In genomic region chr4:88659061-88659889, GRCh38 we compare ENCODE assay signal across 9 cellular contexts. TPM values are rescaled to one million over a fixed set of nuclear protein-coding genes. Genes with fewer than 3 reads are reported as not detected.
DNase-seq lines count a peak whose midpoint lies in the region; ATAC-seq and TF ChIP-seq lines count a peak whose summit lies in the region.
"Had no signal": no experiment of that assay in that cellular context is flagged by ENCODE, and none has a peak within 500 bp of the region (broad histone marks: within the 10 kb centered on the region; RNA-seq: fewer than 3 reads in every experiment).

No MANE protein-coding gene starts in this region.

- no peaks in the 10 kb centered on the region for H3K9me3 Mint-ChIP-seq in H9
- no peaks in the 10 kb centered on the region for H3K9me3 Mint-ChIP-seq in activated B cell treated with CpG ODN at 0.5 μM for 24 hours
- H3K9me3 Mint-ChIP-seq: T-helper 1 cell treated with Interleukin-12 subunit alpha and Interleukin-12 subunit beta and Interleukin-4 antibody, amounts not matched to agents 30 μg/mL and 1 μg/mL, for 36 hours had no signal

- H2AK5ac ChIP-seq in H9 (ENCODE audit: insufficient read length, low read length) = no peak overlapping the region

- H3K4me1 ChIP-seq in H9 (ENCODE audit: insufficient read depth, low read length) (no peaks in the 10 kb centered on the region), aorta (ENCODE audit: control insufficient read depth in 1 of 2, insufficient read depth in 2 of 2, low read length in 2 of 2) (peaks cover 0 to 3% of the 10 kb centered on the region in 2 donors)

- POLR2A ChIA-PET in activated B cell treated with CpG ODN at 0.5 μM for 24 hours (lab: Charles Lee) = no interaction called here

- H2BK20ac ChIP-seq in H9 (ENCODE audit: low read depth, low read length, poor library complexity, severe bottlenecking) = no peak overlapping the region

- no peak overlapping the region for H2BK120ac ChIP-seq in H9 (ENCODE audit: low read depth, low read length, poor library complexity, severe bottlenecking)

- H3K4me3 Mint-ChIP-seq in H9 (no peak overlapping the region), activated B cell treated with CpG ODN at 0.5 μM for 24 hours (no peak overlapping the region)
- H3K4me3 Mint-ChIP-seq: T-helper 1 cell treated with Interleukin-12 subunit alpha and Interleukin-12 subunit beta and Interleukin-4 antibody, amounts not matched to agents 30 μg/mL and 1 μg/mL, for 36 hours had no signal

- intact Hi-C loops in activated B cell treated with CpG ODN at 0.5 μM for 24 hours (cut with micrococcal nuclease) (loop anchor here (1.0 kb wide), 2 partner anchors 120 to 133 kb away; no protein-coding TSS in a partner anchor), aorta (cut with DNase I) (loop anchor here (2.0 to 5.0 kb wide), 4 partner anchors 47 to 132 kb away; partner anchors contain the start of gene HERC3 (in 2 of the 2))

- H3K4me2 ChIP-seq in H9 (ENCODE audit: insufficient read depth, insufficient read length, low read length) = no peak overlapping the region

- H2BK5ac ChIP-seq in H9 (ENCODE audit: insufficient read length, low read length) = no peak overlapping the region

- H3K27me3 Mint-ChIP-seq in H9 (ENCODE audit: low read depth) = no peaks in the 10 kb centered on the region
- H3K27me3 Mint-ChIP-seq in activated B cell treated with CpG ODN at 0.5 μM for 24 hours = no peaks in the 10 kb centered on the region

- no peak overlapping the region for H3K18ac ChIP-seq in H9 (ENCODE audit: insufficient read length, low read depth, low read length)

- no peaks in the 10 kb centered on the region for H3K79me2 ChIP-seq in H9 (ENCODE audit: insufficient read depth, low read length)

- CTCF ChIA-PET in activated B cell treated with CpG ODN at 0.5 μM for 24 hours (lab: Charles Lee) = interaction anchor here (0.7 to 1.6 kb wide), 5 partner anchors 66 to 135 kb away, joined by 3 to 17 read pairs (median 8); partner anchors contain the start of gene PYURF

- peaks cover 0 to 6% of the 10 kb centered on the region in 2 donors for H3K36me3 ChIP-seq in aorta (ENCODE audit: control insufficient read depth in 1 of 2, insufficient read depth in 2 of 2, low read length in 1 of 2)

- H3K36me3 Mint-ChIP-seq in H9 (ENCODE audit: insufficient read depth in 1 of 3, low read depth in 3 of 3) (peaks cover 0 to 12% (median 6%) of the 10 kb centered on the region in 3 experiments; a peak in 3 of 7 replicates), activated B cell treated with CpG ODN at 0.5 μM for 24 hours (ENCODE audit: low read depth) (peaks cover 80% of the 10 kb centered on the region)

- H3K23me2 ChIP-seq in H9 (ENCODE audit: insufficient read length, low read depth, low read length, poor library complexity, severe bottlenecking) = no peaks in the 10 kb centered on the region

- H3K9me3 ChIP-seq in H9 (ENCODE audit: control insufficient read depth, low read depth, low read length) (no peaks in the 10 kb centered on the region), aorta (ENCODE audit: control insufficient read depth, low read length) (no peaks in the 10 kb centered on the region)

- no peak overlapping the region for H2BK12ac ChIP-seq in H9 (ENCODE audit: insufficient read length, low read depth, low read length)

- peak overlapping the region in 1 of 3 experiments; percentile 7; a peak in 2 of 7 replicates for H3K27ac Mint-ChIP-seq in H9
- H3K27ac Mint-ChIP-seq in activated B cell treated with CpG ODN at 0.5 μM for 24 hours = no peak overlapping the region
- H3K27ac Mint-ChIP-seq: T-helper 1 cell treated with Interleukin-12 subunit alpha and Interleukin-12 subunit beta and Interleukin-4 antibody, amounts not matched to agents 30 μg/mL and 1 μg/mL, for 36 hours had no signal

- H4K5ac ChIP-seq in H9 (ENCODE audit: insufficient read length, low read depth, low read length) = no peak overlapping the region

- H3K4me3 ChIP-seq in epithelial cell of proximal tubule (ENCODE audit: low read depth, low read length) = no peak overlapping the region
- H3K4me3 ChIP-seq in aorta (ENCODE audit: low read length in 2 of 2) = no peak overlapping the region

- no peak overlapping the region for H3K14ac ChIP-seq in H9 (ENCODE audit: insufficient read depth, low read length)

- no peak overlapping the region for H3K9ac ChIP-seq in H9 (ENCODE audit: extremely low read depth, insufficient read length, low read length)

- no peaks in the 10 kb centered on the region for H4K20me1 ChIP-seq in H9 (ENCODE audit: control insufficient read depth, insufficient read depth, insufficient read length)

- no peak overlapping the region for H3K56ac ChIP-seq in H9 (ENCODE audit: insufficient read length, low read depth, low read length)

- H3K27me3 ChIP-seq in H9 (ENCODE audit: insufficient read depth, low read length) (no peaks in the 10 kb centered on the region), aorta (ENCODE audit: control insufficient read depth in 1 of 2, insufficient read depth in 2 of 2, low read length in 1 of 2) (no peaks in the 10 kb centered on the region)

- no peak overlapping the region for H4K8ac ChIP-seq in H9 (replicated peaks; ENCODE audit: insufficient read length, low read depth, low read length)

- no peak overlapping the region for H3K23ac ChIP-seq in H9 (ENCODE audit: insufficient read length, low read depth, low read length)

- H2BK15ac ChIP-seq in H9 (ENCODE audit: low read depth, low read length) = no peak overlapping the region

- H3K4ac ChIP-seq in H9 (ENCODE audit: low read depth, low read length) = no peak overlapping the region

- H3K4me1 Mint-ChIP-seq in H9 (peaks cover 6 to 14% of the 10 kb centered on the region in 2 experiments), activated B cell treated with CpG ODN at 0.5 μM for 24 hours (no peaks in the 10 kb centered on the region)

- DNase-seq in AG20443 (ENCODE audit: low spot score) (peak; percentile 79), GM10266 (ENCODE audit: extremely low spot score) (peak; percentile 40), H9 (peak; percentile 58), activated B cell treated with CpG ODN at 0.5 μM for 24 hours (no peak), epithelial cell of proximal tubule (ENCODE audit: low read depth) (peak; percentile 51), mucosa of gallbladder (ENCODE audit: low spot score) (peak; percentile 70), aorta (peak in 1 of 2 donors; percentile 49)

- TF ChIP-seq CTCF in GM10266 (IDR thresholded peaks at IDR 0.05; ENCODE audit: control insufficient read depth, insufficient read depth, low read depth, missing control alignments) (peak; percentile 77), H9 (conservative IDR thresholded peaks at IDR 0.05) (peak; percentile 85), LNCAP (IDR thresholded peaks at IDR 0.05) (peak; percentile 95), activated B cell treated with CpG ODN at 0.5 μM for 24 hours (IDR thresholded peaks at IDR 0.05) (no peak), epithelial cell of proximal tubule (conservative IDR thresholded peaks at IDR 0.05; ENCODE audit: low read depth, low read length) (peak; percentile 93)

- H3K27ac ChIP-seq in H9 (ENCODE audit: insufficient read length, low read depth, low read length) (no peak overlapping the region), aorta (ENCODE audit: low read depth in 1 of 2, low read length in 2 of 2) (peak overlapping the region in 1 of 2 donors; percentile 68)

- H2AFZ ChIP-seq in H9 (ENCODE audit: low read length) = no peak overlapping the region

- no peak overlapping the region for H4K91ac ChIP-seq in H9 (ENCODE audit: insufficient read length, low read depth, low read length)

- H3K79me1 ChIP-seq in H9 (ENCODE audit: insufficient read depth, low read depth, low read length, poor library complexity, severe bottlenecking) = no peaks in the 10 kb centered on the region

- no CpG with 5 or more reads among the region's 4 CpGs for WGBS in H9 (ENCODE audit: extremely low coverage, insufficient read length, low lambda C conversion rate)
- WGBS in aorta, 2 donors = 24 to 28% methylated on average over 4 of the region's 4 CpGs

- peak; percentile 52 for ATAC-seq in activated B cell treated with CpG ODN at 0.5 μM for 24 hours (ENCODE audit: low read depth)
- ATAC-seq in aorta (ENCODE audit: low FRiP score) = peak; percentile 87

- no peak overlapping the region for H3T11ph ChIP-seq in H9 (ENCODE audit: low read length)

RNA-seq across cellular contexts. Expression of gene NAP1L5, which starts 38.4 kb away (rescaled TPM):
- total RNA-seq in H9 (2021) = 2.1 and 2.2 TPM in 2 replicates
- 1.8 and 2.6 TPM in 2 replicates for total RNA-seq in activated B cell treated with CpG ODN at 0.5 μM for 24 hours
- 1.4 and 3.5 TPM in 2 replicates for total RNA-seq in epithelial cell of proximal tubule
- total RNA-seq in mucosa of gallbladder = 8.5 TPM
- 10 to 100 TPM in 1 of 2 donors, 1 to 10 TPM in 1; 9.5 to 11.2 TPM for total RNA-seq in aorta
- 10 to 100 TPM in 1 of 2 donors, 1 to 10 TPM in 1; 9.4 to 13.0 TPM for polyA plus RNA-seq in aorta
